ENCODE assay signal across 16 cellular contexts in the genomic region with DNA sequence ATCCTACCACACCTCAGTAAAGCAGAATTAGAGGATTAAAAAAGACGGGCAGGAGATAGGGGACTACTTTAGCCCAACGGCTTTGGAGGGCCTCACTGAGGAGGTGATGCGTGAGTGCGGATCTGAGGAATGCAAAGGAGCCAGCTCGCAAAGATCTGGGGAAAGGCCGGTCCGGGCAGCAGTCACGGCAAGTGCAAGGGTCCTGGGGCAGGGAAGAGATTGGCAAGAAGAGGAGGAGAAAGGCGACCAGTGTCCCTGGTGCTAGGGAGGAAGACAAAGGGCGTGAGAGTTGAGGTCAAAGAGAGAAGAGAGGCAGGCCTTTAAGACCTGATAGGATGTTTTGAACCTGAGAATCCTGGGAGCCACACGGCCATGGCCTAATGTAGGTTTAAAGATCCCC.
A peak's percentile ranks its signal among the peaks of the same experiment; 100 is the strongest.
DNase-seq lines count a peak whose midpoint lies in the region; ATAC-seq and TF ChIP-seq lines count a peak whose summit lies in the region.
"Had no signal": no experiment of that assay in that cellular context is flagged by ENCODE, and none has a peak within 500 bp of the region (broad histone marks: within the 10 kb centered on the region; RNA-seq: fewer than 3 reads in every experiment).

No MANE protein-coding gene starts in this region.

- intact Hi-C loops in dorsolateral prefrontal cortex (cut with DNase I): no loop called here

- no peak for ATAC-seq in RWPE2 (ENCODE audit: low read depth)
- no peak for ATAC-seq in thoracic aorta (ENCODE audit: insufficient number of reproducible peaks, low FRiP score, low read depth)
- no peak for ATAC-seq in HG03108 (IDR thresholded peaks at IDR 0.05; ENCODE audit: unreplicated experiment)
- ATAC-seq: PC-3 had no signal

- no peak overlapping the region for H3K4me3 ChIP-seq in RWPE2 (ENCODE audit: severe bottlenecking)
- no peak overlapping the region for H3K4me3 ChIP-seq in dorsolateral prefrontal cortex
- H3K4me3 ChIP-seq in osteoblast (ENCODE audit: insufficient read depth, low read length): no peak overlapping the region
- no peak overlapping the region for H3K4me3 ChIP-seq in thoracic aorta

- H3K27me3 ChIP-seq in RWPE2 (ENCODE audit: insufficient read depth, poor library complexity, severe bottlenecking): no peaks in the 10 kb centered on the region
- no peaks in the 10 kb centered on the region for H3K27me3 ChIP-seq in dorsolateral prefrontal cortex
- H3K27me3 ChIP-seq in osteoblast (ENCODE audit: insufficient read depth, low read length): peaks cover 16% of the 10 kb centered on the region
- no peaks in the 10 kb centered on the region for H3K27me3 ChIP-seq in thoracic aorta (replicated peaks; ENCODE audit: insufficient read depth)

- H3K27ac ChIP-seq in RWPE2 (ENCODE audit: poor library complexity, severe bottlenecking) (no peak overlapping the region), dorsolateral prefrontal cortex (peak overlapping the region in 36 of 59 donors; percentile 8 to 79 (median 39)), osteoblast (ENCODE audit: low read depth, low read length) (no peak overlapping the region), thoracic aorta (peak overlapping the region; percentile 65 to 73)

- H3K36me3 ChIP-seq in RWPE2 (ENCODE audit: low read depth) (no peaks in the 10 kb centered on the region), osteoblast (ENCODE audit: insufficient read depth, low read length) (no peaks in the 10 kb centered on the region), thoracic aorta (no peaks in the 10 kb centered on the region)

- H3K4me1 ChIP-seq in RWPE2 (ENCODE audit: insufficient read depth, poor library complexity, severe bottlenecking) (peaks cover 6% of the 10 kb centered on the region), osteoblast (ENCODE audit: insufficient read depth, low read length) (peaks cover 34% of the 10 kb centered on the region), thoracic aorta (ENCODE audit: control insufficient read depth in 1 of 2, low read depth in 2 of 2) (peaks cover 11 to 41% of the 10 kb centered on the region in 2 donors)

- H3K4me2 ChIP-seq in osteoblast (ENCODE audit: insufficient read depth, low read length): peak overlapping the region; percentile 2

- no peaks in the 10 kb centered on the region for H3K79me2 ChIP-seq in osteoblast (ENCODE audit: insufficient read depth, low read length)

- no peak for TF ChIP-seq CTCF in RWPE2 (IDR thresholded peaks at IDR 0.05; ENCODE audit: poor library complexity, severe bottlenecking)
- no peak for TF ChIP-seq CTCF in dorsolateral prefrontal cortex (IDR thresholded peaks at IDR 0.05 in 54 of 56, conservative IDR thresholded peaks at IDR 0.05 in 2 of 56; ENCODE audit: low read depth in 1 of 56, partially characterized antibody in 56 of 56)
- TF ChIP-seq CTCF in osteoblast (IDR thresholded peaks at IDR 0.05; ENCODE audit: extremely low read depth, low read depth, low read length): no peak
- no peak for TF ChIP-seq CTCF in thoracic aorta (IDR thresholded peaks at IDR 0.05)

- DNase-seq in RWPE2 (ENCODE audit: low spot score): peak; percentile 71
- DNase-seq in dorsolateral prefrontal cortex: no peak
- DNase-seq in osteoblast (ENCODE audit: insufficient read length, low spot score, missing footprints): no peak
- no peak for DNase-seq in thoracic aorta (ENCODE audit: low spot score)
- no peak for DNase-seq in HCEC 1CT
- DNase-seq in inferior parietal cortex (ENCODE audit: extremely low spot score): no peak
- no peak for DNase-seq in ecto neural progenitor cell (ENCODE audit: low spot score)
- DNase-seq: AML-193; DMS53; KBM-7; NCI-H1048; NCI-H2227 treated with DMSO at 0.1 percent for 48 hours; NCI-H524 treated with DMSO at 0.1 percent for 48 hours; NK-92 treated with Interleukin-12 subunit alpha and Interleukin-12 subunit beta, amount 100 ng/mL, for 24 hours; PC-3 had no signal

- no peak overlapping the region for H2AFZ ChIP-seq in osteoblast (ENCODE audit: low read length)

- H3K9me3 ChIP-seq in RWPE2 (ENCODE audit: severe bottlenecking) (no peaks in the 10 kb centered on the region), osteoblast (ENCODE audit: low read depth, low read length) (no peaks in the 10 kb centered on the region), thoracic aorta (no peaks in the 10 kb centered on the region)

- H4K20me1 ChIP-seq in osteoblast (ENCODE audit: insufficient read depth, low read length): no peaks in the 10 kb centered on the region

Comparison
In these comparisons a context has a peak if more than half of its experiments do, and no peak if none do; other contexts are left out.
1. H3K27ac ChIP-seq: peak in dorsolateral prefrontal cortex (36 of 59) and thoracic aorta (2 of 2); none in RWPE2 (single experiment) and osteoblast (single experiment).